Comparison of ENCODE assay signal across 8 cellular contexts in genomic region chr3:141485578-141486415, GRCh38. TPM values are rescaled to one million over a fixed set of nuclear protein-coding genes. Genes with fewer than 3 reads are reported as not detected.
DNase-seq lines count a peak whose midpoint lies in the region; ATAC-seq and TF ChIP-seq lines count a peak whose summit lies in the region.

No MANE protein-coding gene starts in this region.

- H3K36me3 ChIP-seq in gastroesophageal sphincter (no peaks in the 10 kb centered on the region), rectal smooth muscle tissue (ENCODE audit: control insufficient read depth, insufficient read depth, low read length) (no peaks in the 10 kb centered on the region)

- H3K27me3 ChIP-seq in gastroesophageal sphincter (no peaks in the 10 kb centered on the region), rectal smooth muscle tissue (ENCODE audit: control insufficient read depth, insufficient read depth, low read length) (no peaks in the 10 kb centered on the region)

- ATAC-seq in gastroesophageal sphincter: no peak
- no peak for ATAC-seq in HG03135 (IDR thresholded peaks at IDR 0.05; ENCODE audit: unreplicated experiment)

- H3K9ac ChIP-seq in rectal smooth muscle tissue (ENCODE audit: low read length): no peak overlapping the region

- peaks cover 0 to 28% (median 11%) of the 10 kb centered on the region in 3 donors for H3K4me1 ChIP-seq in gastroesophageal sphincter
- no peaks in the 10 kb centered on the region for H3K4me1 ChIP-seq in rectal smooth muscle tissue (ENCODE audit: control insufficient read depth, insufficient read depth, low read length)

- H3K9me3 ChIP-seq in gastroesophageal sphincter: no peaks in the 10 kb centered on the region

- peak overlapping the region in 3 of 4 donors; percentile 98 to 99 (median 98) for H3K27ac ChIP-seq in gastroesophageal sphincter
- peak overlapping the region; percentile 65 for H3K27ac ChIP-seq in rectal smooth muscle tissue (ENCODE audit: low read depth, low read length)

- TF ChIP-seq CTCF in gastroesophageal sphincter (IDR thresholded peaks at IDR 0.05): no peak

- H3K4me3 ChIP-seq in gastroesophageal sphincter: peak overlapping the region in 1 of 2 donors; percentile 99
- peak overlapping the region; percentile 67 for H3K4me3 ChIP-seq in rectal smooth muscle tissue (ENCODE audit: low read length)

- 49 to 66% methylated on average over 9 of the region's 9 CpGs for WGBS in gastroesophageal sphincter (ENCODE audit: low coverage in 1 of 2), 2 donors

- TF ChIP-seq EP300 in gastroesophageal sphincter (IDR thresholded peaks at IDR 0.05): no peak

- DNase-seq in AG20443 (ENCODE audit: low spot score): peak; percentile 62
- peak; percentile 87 for DNase-seq in HT1080 (ENCODE audit: low read depth)
- DNase-seq in activated T-cell treated with anti-CD3 and anti-CD28 coated beads, Interleukin-2, amount 50 U/mL, for 48 hours: peak; percentile 43 to 45
- DNase-seq in hippocampal formation (lab: John Stamatoyannopoulos, UW): no peak
- DNase-seq in COR-L47 (lab: John Stamatoyannopoulos, UW): no peak

- TF ChIP-seq POLR2A in gastroesophageal sphincter (IDR thresholded peaks at IDR 0.05): no peak

RNA-seq across cellular contexts. Expression of gene RASA2, which starts 1.0 kb away (rescaled TPM):
- 11.8 and 14.0 TPM in 2 replicates for total RNA-seq in HT1080 (2014; rRNA removed; shearing (Covaris generic))
- 17.4 and 22.7 TPM in 2 replicates for polyA plus RNA-seq in HT1080 (2015; cell fraction: cytosol; rRNA removed)
- 46.8 and 47.0 TPM in 2 replicates for polyA plus RNA-seq in HT1080 (2015; cell fraction: nucleus; rRNA removed)
- total RNA-seq in gastroesophageal sphincter: 10 to 100 TPM; 10.6 to 15.5 (median 14.8) TPM

Comparison
In these comparisons a context has a peak if more than half of its experiments do, and no peak if none do; other contexts are left out.
1. DNase-seq: peak in AG20443 (single experiment), HT1080 (single experiment) and activated T-cell treated with anti-CD3 and anti-CD28 coated beads, Interleukin-2, amount 50 U/mL, for 48 hours (2 of 2); none in hippocampal formation (0 of 2) and COR-L47 (single experiment).